In genomic region chr22:25347752-25348102, GRCh38 we compare ENCODE assay signal across 18 cellular contexts.
DNase-seq lines count a peak whose midpoint lies in the region; ATAC-seq and TF ChIP-seq lines count a peak whose summit lies in the region.
"Had no signal": no experiment of that assay in that cellular context is flagged by ENCODE, and none has a peak within 500 bp of the region (broad histone marks: within the 10 kb centered on the region; RNA-seq: fewer than 3 reads in every experiment).

No MANE protein-coding gene starts in this region.

- no peak overlapping the region for H3K4me3 Mint-ChIP-seq in T-helper 17 cell
- no peak overlapping the region for H3K4me3 Mint-ChIP-seq in Calu3 (ENCODE audit: low read depth, unreplicated experiment)
- H3K4me3 Mint-ChIP-seq: B cell, CD14-positive monocyte had no signal

- H3K27me3 Mint-ChIP-seq in T-helper 17 cell (no peaks in the 10 kb centered on the region), Calu3 (ENCODE audit: unreplicated experiment) (no peaks in the 10 kb centered on the region)
- H3K27me3 Mint-ChIP-seq: B cell had no signal

- H3K4me3 ChIP-seq in choroid plexus epithelial cell (ENCODE audit: low read depth, low read length): no peak overlapping the region
- H3K4me3 ChIP-seq in fibroblast of villous mesenchyme (ENCODE audit: low read depth, low read length): no peak overlapping the region

- intact Hi-C loops in Calu3 (cut with micrococcal nuclease; ENCODE audit: unreplicated experiment): no loop called here

- H3K4me1 Mint-ChIP-seq in T-helper 17 cell: peaks cover 2% of the 10 kb centered on the region
- H3K4me1 Mint-ChIP-seq in Calu3 (ENCODE audit: low read depth, unreplicated experiment): peaks cover 8% of the 10 kb centered on the region
- H3K4me1 Mint-ChIP-seq: B cell, CD14-positive monocyte had no signal

- TF ChIP-seq CTCF in choroid plexus epithelial cell (conservative IDR thresholded peaks at IDR 0.05; ENCODE audit: low read depth, low read length) (no peak), fibroblast of villous mesenchyme (IDR thresholded peaks at IDR 0.05; ENCODE audit: insufficient read depth, low read depth, low read length) (no peak), Calu3 (IDR thresholded peaks at IDR 0.05; ENCODE audit: unreplicated experiment) (no peak)

- CTCF ChIA-PET in Calu3 (lab: Charles Lee): no interaction called here

- no TSS peak for BruUV-seq in Calu3 (replicated peaks; lab: Mats Ljungman, UMichigan)

- H3K9me3 Mint-ChIP-seq in Calu3 (ENCODE audit: low read depth, unreplicated experiment): peaks cover 4% of the 10 kb centered on the region

- DNase-seq in HCEC 1CT (peak; percentile 35), choroid plexus epithelial cell (ENCODE audit: low read depth) (peak; percentile 36), fibroblast of villous mesenchyme (ENCODE audit: low read depth) (peak; percentile 37), non-pigmented ciliary epithelial cell (ENCODE audit: low read depth) (peak; percentile 11), kidney tubule cell (ENCODE audit: low spot score) (no peak), T-helper 17 cell (no peak), Calu3 (no peak)
- DNase-seq: EL, GF-D8, KG1, NCI-H1092, NCI-H1436, NCI-H1930, NCI-H510A, SIG-M5 had no signal

- H3K9me3 ChIP-seq in T-helper 17 cell (ENCODE audit: control insufficient read depth, low read length, poor library complexity, severe bottlenecking): no peaks in the 10 kb centered on the region

- H3K36me3 Mint-ChIP-seq in T-helper 17 cell (ENCODE audit: low read depth) (peaks cover 2% of the 10 kb centered on the region), Calu3 (ENCODE audit: insufficient read depth, unreplicated experiment) (peaks cover 24% of the 10 kb centered on the region)

- no peak for ATAC-seq in T-helper 17 cell
- no peak for ATAC-seq in HG02840 (IDR thresholded peaks at IDR 0.05; ENCODE audit: low FRiP score, unreplicated experiment)

- H3K27ac Mint-ChIP-seq in T-helper 17 cell: no peak overlapping the region
- H3K27ac Mint-ChIP-seq in Calu3 (ENCODE audit: unreplicated experiment): no peak overlapping the region
- H3K27ac Mint-ChIP-seq: B cell had no signal

Comparison
In these comparisons a context has a peak if more than half of its experiments do, and no peak if none do; other contexts are left out.
1. DNase-seq: peak in HCEC 1CT (single experiment), choroid plexus epithelial cell (single experiment), fibroblast of villous mesenchyme (single experiment) and non-pigmented ciliary epithelial cell (single experiment); none in kidney tubule cell (single experiment), T-helper 17 cell (0 of 3) and Calu3 (single experiment).